ENCODE assay signal across 11 cellular contexts in the genomic region with DNA sequence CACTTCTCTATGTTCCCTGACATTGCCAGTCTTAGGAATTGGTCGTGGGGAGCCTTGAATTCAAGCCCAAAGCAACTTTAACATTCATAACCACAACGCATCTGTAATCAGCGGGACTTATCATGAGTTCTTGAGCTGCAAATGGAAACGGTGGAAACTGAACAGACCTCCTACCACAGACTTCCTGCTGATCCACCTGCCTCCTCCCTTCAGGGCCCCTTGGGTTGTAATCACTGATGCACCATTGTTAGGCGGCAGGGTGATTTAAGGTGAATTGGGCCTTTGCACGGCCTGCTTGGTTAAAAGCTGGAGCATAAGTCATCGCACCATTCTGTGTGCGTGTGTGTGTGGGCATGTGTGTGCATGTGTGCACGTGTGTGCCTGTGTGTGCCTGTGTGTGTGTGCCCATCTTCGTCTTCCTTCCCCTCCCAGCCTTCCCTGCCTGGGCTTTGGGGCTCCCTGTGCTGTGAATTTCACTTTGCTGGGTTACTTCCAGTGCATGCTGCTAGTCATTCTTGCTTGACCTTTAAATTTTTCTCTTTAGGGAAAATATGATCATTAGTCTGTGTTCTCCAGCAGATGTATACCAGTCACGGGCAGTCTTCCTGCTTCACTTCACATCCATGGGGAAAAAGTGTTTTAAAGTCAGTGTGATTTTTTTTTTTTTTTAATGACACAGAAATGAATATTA. TPM values are rescaled to one million over a fixed set of nuclear protein-coding genes. Genes with fewer than 3 reads are reported as not detected.
DNase-seq lines count a peak whose midpoint lies in the region; ATAC-seq, FAIRE-seq and TF ChIP-seq lines count a peak whose summit lies in the region.
"Had no signal": no experiment of that assay in that cellular context is flagged by ENCODE, and none has a peak within 500 bp of the region (broad histone marks: within the 10 kb centered on the region; RNA-seq: fewer than 3 reads in every experiment).

No MANE protein-coding gene starts in this region.

- H3K36me3 ChIP-seq in WERI-Rb-1, result no peaks in the 10 kb centered on the region

- no peak overlapping the region for H3K27ac ChIP-seq in WERI-Rb-1

- ATAC-seq in natural killer cell treated with Interleukin-12 subunit alpha and Interleukin-12 subunit beta and Interleukin-15 and Interleukin-18, amount 100 ng/mL, for 72 hours, result peak in 1 of 2 donors; percentile 53
- no peak for ATAC-seq in GM18505 (IDR thresholded peaks at IDR 0.05; ENCODE audit: unreplicated experiment)
- ATAC-seq: PC-3 had no signal

- H3K4me3 Mint-ChIP-seq in natural killer cell treated with Interleukin-12 subunit alpha and Interleukin-12 subunit beta and Interleukin-15 and Interleukin-18, amount 100 ng/mL, for 72 hours, result peak overlapping the region; percentile 60

- H3K36me3 Mint-ChIP-seq in natural killer cell treated with Interleukin-12 subunit alpha and Interleukin-12 subunit beta and Interleukin-15 and Interleukin-18, amount 100 ng/mL, for 72 hours, result peaks cover 26% of the 10 kb centered on the region

- no peak for TF ChIP-seq CTCF in NB4 (IDR thresholded peaks at IDR 0.05; ENCODE audit: low read depth, low read length)
- no peak for TF ChIP-seq CTCF in WERI-Rb-1 (IDR thresholded peaks at IDR 0.05; ENCODE audit: low read depth, low read length)

- no peaks in the 10 kb centered on the region for H3K9me3 Mint-ChIP-seq in natural killer cell treated with Interleukin-12 subunit alpha and Interleukin-12 subunit beta and Interleukin-15 and Interleukin-18, amount 100 ng/mL, for 72 hours

- no peak for DNase-seq in GM12891 (ENCODE audit: insufficient read length, low spot score)
- DNase-seq in NB4 (ENCODE audit: low read depth), result peak; percentile 94
- peak; percentile 43 for DNase-seq in activated T-cell treated with anti-CD3 and anti-CD28 coated beads for 48 hours (ENCODE audit: low read depth)
- DNase-seq in natural killer cell treated with Interleukin-12 subunit alpha and Interleukin-12 subunit beta and Interleukin-15 and Interleukin-18, amount 100 ng/mL, for 72 hours (ENCODE audit: low spot score), result no peak
- no peak for DNase-seq in H4 (ENCODE audit: low spot score)
- no peak for DNase-seq in kidney tubule cell (ENCODE audit: low spot score)
- DNase-seq in WERI-Rb-1, result no peak
- DNase-seq: amygdala, DMS79, PC-3 had no signal

- H3K9me3 ChIP-seq in WERI-Rb-1 (ENCODE audit: severe bottlenecking), result no peaks in the 10 kb centered on the region

- FAIRE-seq in GM12891 (lab: Jason Lieb, UNC), result peak; percentile 75

- peak overlapping the region; percentile 96 to 100 for H3K27ac Mint-ChIP-seq in natural killer cell treated with Interleukin-12 subunit alpha and Interleukin-12 subunit beta and Interleukin-15 and Interleukin-18, amount 100 ng/mL, for 72 hours

- H3K27me3 ChIP-seq in WERI-Rb-1 (ENCODE audit: insufficient read depth, low read depth, severe bottlenecking), result no peaks in the 10 kb centered on the region

- TF ChIP-seq POLR2A in GM12891 (IDR thresholded peaks at IDR 0.05; ENCODE audit: low read depth, low read length) (no peak), NB4 (IDR thresholded peaks at IDR 0.05; ENCODE audit: extremely low read depth, insufficient read length) (no peak), GM18505 (IDR thresholded peaks at IDR 0.05; ENCODE audit: borderline replicate concordance, extremely low read depth, insufficient read depth, insufficient read length) (no peak)

- H3K4me3 ChIP-seq in NB4 (ENCODE audit: low read depth, low read length) (no peak overlapping the region), WERI-Rb-1 (ENCODE audit: low read depth, low read length) (no peak overlapping the region)

- no peaks in the 10 kb centered on the region for H3K27me3 Mint-ChIP-seq in natural killer cell treated with Interleukin-12 subunit alpha and Interleukin-12 subunit beta and Interleukin-15 and Interleukin-18, amount 100 ng/mL, for 72 hours

- peaks cover 88 to 92% of the 10 kb centered on the region in 2 donors for H3K4me1 Mint-ChIP-seq in natural killer cell treated with Interleukin-12 subunit alpha and Interleukin-12 subunit beta and Interleukin-15 and Interleukin-18, amount 100 ng/mL, for 72 hours (ENCODE audit: low read depth in 2 of 2)

TF ChIP-seq in GM12891, 5 proteins besides CTCF, POLR2A, EP300 and RAD21:
- TF ChIP-seq TAF1 (IDR thresholded peaks at IDR 0.05; ENCODE audit: low read depth, low read length) (no peak), POU2F2 (IDR thresholded peaks at IDR 0.05; ENCODE audit: low read depth, low read length) (no peak), SPI1 (IDR thresholded peaks at IDR 0.05; ENCODE audit: low read depth, low read length) (no peak), PAX5 (IDR thresholded peaks at IDR 0.05; ENCODE audit: insufficient read depth, low read length, severe bottlenecking) (no peak), POLR2AphosphoS5 (IDR thresholded peaks at IDR 0.05; ENCODE audit: low read depth, low read length) (no peak)

RNA-seq across cellular contexts. Expression of a gene that starts 29.0 kb away (rescaled TPM):
- 9.8 TPM for polyA plus RNA-seq in GM12891 (2012; ENCODE audit: low read depth, missing spikeins)
- total RNA-seq in natural killer cell treated with Interleukin-12 subunit alpha and Interleukin-12 subunit beta and Interleukin-15 and Interleukin-18, amount 100 ng/mL, for 72 hours, result 100 to 1,000 TPM; 195 to 374 TPM
- 2.5 and 3.4 TPM in 2 replicates for total RNA-seq in H4 (2014; rRNA removed; shearing (Covaris generic))

Comparison
In these comparisons a context has a peak if more than half of its experiments do, and no peak if none do; other contexts are left out.
1. DNase-seq: peak in NB4 (single experiment) and activated T-cell treated with anti-CD3 and anti-CD28 coated beads for 48 hours (single experiment); none in GM12891 (single experiment), natural killer cell treated with Interleukin-12 subunit alpha and Interleukin-12 subunit beta and Interleukin-15 and Interleukin-18, amount 100 ng/mL, for 72 hours (single experiment), H4 (single experiment), kidney tubule cell (single experiment) and WERI-Rb-1 (single experiment).
2. RNA of a gene that starts 29.0 kb away (total RNA-seq): 195 to 374 TPM in natural killer cell treated with Interleukin-12 subunit alpha and Interleukin-12 subunit beta and Interleukin-15 and Interleukin-18, amount 100 ng/mL, for 72 hours; 2.5 to 3.4 TPM in H4; every median in the first group is over 10 times any median in the second.